In the genomic region with DNA sequence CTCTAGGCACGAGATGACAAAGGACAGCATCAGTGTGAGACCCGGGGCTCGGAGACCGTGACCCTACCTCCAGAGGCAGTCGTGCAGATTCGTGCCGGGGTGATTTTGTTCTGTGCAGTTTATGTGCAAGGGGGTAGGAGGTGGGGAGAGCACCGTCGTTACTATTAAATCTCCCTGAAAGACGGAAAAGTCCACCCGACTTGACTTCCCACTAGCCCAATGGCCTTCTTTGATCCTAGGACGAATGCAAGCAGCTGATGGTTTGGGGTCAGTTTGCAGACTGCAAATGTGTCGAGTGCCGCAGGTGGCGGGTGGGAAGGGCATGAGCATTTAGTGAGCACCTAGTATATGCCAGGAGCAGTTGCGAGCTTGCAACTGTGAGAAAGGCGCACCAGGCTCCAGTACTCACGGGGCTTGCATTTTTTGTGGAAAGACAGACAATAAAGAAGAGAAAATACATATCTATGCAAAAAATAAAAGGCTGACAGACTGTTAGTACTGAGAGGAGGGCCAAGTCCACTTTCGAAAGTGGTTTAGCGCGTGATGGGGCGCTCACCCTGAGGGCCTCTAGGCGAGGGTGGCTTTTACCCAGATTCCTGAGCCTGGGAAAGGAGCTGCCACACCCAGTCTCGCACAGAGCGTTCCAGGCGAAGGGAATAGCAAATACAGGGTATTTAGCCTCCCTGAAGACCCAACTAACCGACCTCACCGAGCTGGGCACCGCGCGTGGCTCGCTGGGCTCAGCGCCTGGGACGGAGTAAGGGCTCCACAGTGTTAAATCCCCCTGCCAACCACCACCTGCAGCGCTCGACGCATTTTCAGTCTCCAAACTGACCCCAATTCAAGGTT, we compare ENCODE assay signal across 8 cellular contexts. TPM values are rescaled to one million over a fixed set of nuclear protein-coding genes. Genes with fewer than 3 reads are reported as not detected.
DNase-seq lines count a peak whose midpoint lies in the region; ATAC-seq, FAIRE-seq and TF ChIP-seq lines count a peak whose summit lies in the region.

No MANE protein-coding gene starts in this region.

- H3K4me1 ChIP-seq in K562 (replicated peaks in 1 of 2; ENCODE audit: control insufficient read depth in 2 of 2, insufficient read depth in 2 of 2, low read length in 2 of 2) (peaks cover 16 to 34% of the 10 kb centered on the region in 2 experiments; a peak in 4 of 5 replicates), keratinocyte (ENCODE audit: control insufficient read depth, extremely low read depth, insufficient read depth, low read length) (peaks cover 37% of the 10 kb centered on the region)

- peak; percentile 10 for ATAC-seq in HG02840 (IDR thresholded peaks at IDR 0.05; ENCODE audit: low FRiP score, unreplicated experiment)
- no peak for ATAC-seq in K562

- H3K9ac ChIP-seq in K562 (ENCODE audit: insufficient read depth in 1 of 2, low read depth in 2 of 2, low read length in 2 of 2) = peak overlapping the region; percentile 78 to 94
- H3K9ac ChIP-seq in keratinocyte (ENCODE audit: control insufficient read depth, extremely low read depth, insufficient read depth, low read length) = peak overlapping the region; percentile 87

- FAIRE-seq in K562 (lab: Jason Lieb, UNC) = peak; percentile 15
- FAIRE-seq in keratinocyte (lab: Jason Lieb, UNC) = no peak

- H3K9me1 ChIP-seq in K562 (ENCODE audit: control insufficient read depth, insufficient read depth, low read length) = no peaks in the 10 kb centered on the region
- peaks cover 2% of the 10 kb centered on the region for H3K9me1 ChIP-seq in keratinocyte (ENCODE audit: control insufficient read depth, extremely low read depth, insufficient read depth, low read length)

- H3K4me2 ChIP-seq in K562 (ENCODE audit: insufficient read depth, low read length) (peak overlapping the region; percentile 97), keratinocyte (ENCODE audit: control insufficient read depth, extremely low read depth, insufficient read depth, low read depth, low read length) (peak overlapping the region; percentile 97)

- H2AFZ ChIP-seq in K562 (ENCODE audit: low read depth, low read length) = peak overlapping the region; percentile 98
- peak overlapping the region; percentile 95 for H2AFZ ChIP-seq in keratinocyte (ENCODE audit: control insufficient read depth, low read length)

- no peaks in the 10 kb centered on the region for H3K9me3 ChIP-seq in K562 (replicated peaks; ENCODE audit: control insufficient read depth, insufficient read depth, low read depth, low read length)
- no peaks in the 10 kb centered on the region for H3K9me3 ChIP-seq in keratinocyte (ENCODE audit: control insufficient read depth, low read depth, low read length)

- no peak for TF ChIP-seq POLR2A in K562 (conservative IDR thresholded peaks at IDR 0.05)

- peaks cover 40% of the 10 kb centered on the region for H3K79me2 ChIP-seq in K562 (ENCODE audit: control insufficient read depth, insufficient read depth, low read length)
- peaks cover 40% of the 10 kb centered on the region for H3K79me2 ChIP-seq in keratinocyte (ENCODE audit: control insufficient read depth, insufficient read depth, low read length)

- WGBS in K562 (ENCODE audit: insufficient coverage, low coverage, missing lambda C conversion rate) = 60% methylated on average over 36 of the region's 37 CpGs

- POLR2A ChIA-PET in K562 (lab: Yijun Ruan, JAX) = interaction anchor here (0.6 to 1.1 kb wide), 7 partner anchors 8 to 88 kb away, joined by 3 to 5 read pairs (median 3); no protein-coding TSS in a partner anchor

- H3K27me3 ChIP-seq in K562 (ENCODE audit: control insufficient read depth in 2 of 2, insufficient read depth in 2 of 2, low read length in 2 of 2) (no peaks in the 10 kb centered on the region), keratinocyte (ENCODE audit: control insufficient read depth, extremely low read depth, insufficient read depth, low read length) (no peaks in the 10 kb centered on the region)

- peaks cover 3% of the 10 kb centered on the region; the same call in 1 of the 3 replicates for H3K36me3 ChIP-seq in K562 (ENCODE audit: control insufficient read depth, insufficient read depth, low read length)
- H3K36me3 ChIP-seq in keratinocyte (ENCODE audit: control insufficient read depth in 2 of 2, extremely low read depth in 1 of 2, insufficient read depth in 2 of 2, low read length in 2 of 2) = no peaks in the 10 kb centered on the region

- H3K4me3 ChIP-seq in K562 = peak overlapping the region; percentile 85
- H3K4me3 ChIP-seq in keratinocyte (ENCODE audit: control insufficient read depth in 2 of 3, extremely low read depth in 1 of 3, insufficient read depth in 2 of 3, low read depth in 1 of 3, low read length in 3 of 3) = peak overlapping the region; percentile 86 to 95 (median 91)

- TF ChIP-seq EP300 in K562 (IDR thresholded peaks at IDR 0.05; ENCODE audit: low read length) = no peak

- intact Hi-C loops in K562 (cut with micrococcal nuclease) = loop anchor here (1.0 kb wide), 1 partner anchor 161 kb away; no protein-coding TSS in a partner anchor

- CTCF ChIA-PET in K562 (lab: Yijun Ruan, JAX; ENCODE audit: low intra/inter-chr PET ratio) = interaction anchor here (1.1 to 1.8 kb wide), 2 partner anchors 86 to 161 kb away, joined by 3 to 5 read pairs; no protein-coding TSS in a partner anchor

- TF ChIP-seq CTCF in K562 (IDR thresholded peaks at IDR 0.05 in 2 of 3, conservative IDR thresholded peaks at IDR 0.05 in 1 of 3; ENCODE audit: insufficient read depth in 2 of 3, low read depth in 1 of 3, low read length in 3 of 3) (0 out of 6 replicates have a peak, but pooled peaks of 1 of the 3 experiments have one; percentile 21), keratinocyte (optimal IDR thresholded peaks at IDR 0.05 in 1 of 3, IDR thresholded peaks at IDR 0.05 in 1 of 3, conservative IDR thresholded peaks at IDR 0.05 in 1 of 3; ENCODE audit: extremely low read depth in 1 of 3, insufficient read depth in 2 of 3, low read length in 3 of 3) (peak; percentile 31 to 47 (median 43))

- BruUV-seq in K562 (replicated peaks; lab: Mats Ljungman, UMichigan) = no TSS peak

- H3K27ac ChIP-seq in K562 (ENCODE audit: extremely low read depth, low read depth, low read length) = peak overlapping the region; percentile 80
- H3K27ac ChIP-seq in keratinocyte (ENCODE audit: control insufficient read depth, insufficient read depth, low read length) = peak overlapping the region; percentile 79

- dilution Hi-C loops in keratinocyte (cut with MboI; ENCODE audit: extremely low pct_ligation_motif_present, low sequenced_read_pairs) = no loop called here

- no peak for TF ChIP-seq RAD21 in K562 (CRISPR knock-in tag; conservative IDR thresholded peaks at IDR 0.05 in 1 of 2, IDR thresholded peaks at IDR 0.05 in 1 of 2)

- H4K20me1 ChIP-seq in K562 (replicated peaks; ENCODE audit: control insufficient read depth, insufficient read depth, low read length) (peaks cover 12% of the 10 kb centered on the region; the same call in 1 of the 2 replicates), keratinocyte (ENCODE audit: control insufficient read depth, extremely low read depth, insufficient read depth, low read length) (no peaks in the 10 kb centered on the region)

- DNase-seq in NCI-H748 (lab: John Stamatoyannopoulos, UW; ENCODE audit: unreplicated experiment) (peak; percentile 65), NCI-H748 treated with DMSO at 0.1 percent for 48 hours (lab: John Stamatoyannopoulos, UW) (no peak), OCI-M1 (lab: John Stamatoyannopoulos, UW) (peak; percentile 37), K562 (ENCODE audit: extremely low read depth in 1 of 4, low spot score in 3 of 4) (no peak), keratinocyte (ENCODE audit: low read depth, low spot score) (no peak), DMS 273 (lab: John Stamatoyannopoulos, UW; ENCODE audit: unreplicated experiment) (no peak)
- DNase-seq in stimulated activated CD4-positive, alpha-beta T cell treated with anti-CD3 and anti-CD28 coated beads, Interleukin-2, amount 100 ng/mL, for 48 hours = peak; percentile 40 to 45

- in situ Hi-C loops in K562 (cut with MboI) = no loop called here

TF ChIP-seq in K562, 482 proteins besides CTCF, POLR2A, EP300 and RAD21 (continues in another document):
- TF ChIP-seq ETV1 (tag; conservative IDR thresholded peaks at IDR 0.05; ENCODE audit: low read depth) (no peak), BDP1 (IDR thresholded peaks at IDR 0.05; ENCODE audit: insufficient read depth, insufficient read length) (no peak), TAF9B (IDR thresholded peaks at IDR 0.05; ENCODE audit: partially characterized antibody) (no peak), ZNF3 (CRISPR knock-in tag; IDR thresholded peaks at IDR 0.05) (no peak), ZNF311 (CRISPR knock-in tag; IDR thresholded peaks at IDR 0.05) (no peak), BCOR (IDR thresholded peaks at IDR 0.05) (peak; percentile 25; the same call in 1 of the 2 replicates)

RNA-seq across cellular contexts. Expression of a gene that starts 0.9 kb away (rescaled TPM):
- 124 and 131 TPM in 2 replicates for total RNA-seq in K562 (2011; cell fraction: chromatin; rRNA removed; ENCODE audit: low replicate concordance)
- total RNA-seq in K562 (2011; cell fraction: nucleolus; rRNA removed) = 33.5 and 46.1 TPM in 2 replicates
- 48.8 and 79.4 TPM in 2 replicates for total RNA-seq in K562 (2011; cell fraction: nucleoplasm; rRNA removed)
- 16.3 and 22.1 TPM in 2 replicates for total RNA-seq in K562 (2014; rRNA removed)
- 33.4 and 39.0 TPM in 2 replicates for total RNA-seq in K562 (2014; rRNA removed; fragmentation: Illumina TruSeq; extraction: Trizol)
- total RNA-seq in K562 (2015; rRNA removed; fragmentation: Illumina TruSeq; extraction: Trizol) = 25.4 and 26.5 TPM in 2 replicates
- 35.0 and 37.2 TPM in 2 replicates for total RNA-seq in K562 (2021)
- 23.8 and 34.0 TPM in 2 replicates for polyA plus RNA-seq in K562 (2011; rRNA removed)
- 7.9 and 9.7 TPM in 2 replicates for polyA plus RNA-seq in K562 (2011; cell fraction: cytosol; rRNA removed)
- 50.5 and 63.2 TPM in 2 replicates for polyA plus RNA-seq in K562 (2011; cell fraction: nucleus; rRNA removed)
- 13.1 and 17.7 TPM in 2 replicates for polyA plus RNA-seq in K562 (2012)
- 24.9 and 29.9 TPM in 2 replicates for polyA plus RNA-seq in K562 (2014; fragmentation: Illumina TruSeq; extraction: Trizol)
- polyA plus RNA-seq in K562 (2014; fragmentation: Nextera tagmentation; extraction: Ambion mirVana) = 1 to 10 TPM; 4.8 to 6.8 TPM
- 20.3 and 21.2 TPM in 2 replicates for polyA plus RNA-seq in K562 (2014; rRNA removed)
- 70.4 and 71.2 TPM in 2 replicates for polyA minus RNA-seq in K562 (2011; rRNA and poly(A)+ RNA removed)
- polyA minus RNA-seq in K562 (2011; cell fraction: cytosol; rRNA and poly(A)+ RNA removed) = 20.3 and 33.0 TPM in 2 replicates
- polyA minus RNA-seq in K562 (2011; cell fraction: nucleus; rRNA and poly(A)+ RNA removed) = 46.0 and 48.3 TPM in 2 replicates
- polyA plus RNA-seq in keratinocyte = 18.3 to 36.3 TPM (median 34.0 TPM) in 3 replicates
- polyA plus RNA-seq in keratinocyte (2011; ENCODE audit: low read depth) = 57.0 TPM
- 14.4 and 26.5 TPM in 2 replicates for polyA plus RNA-seq in keratinocyte (2011; cell fraction: cytosol; rRNA removed)
- polyA plus RNA-seq in keratinocyte (2011; cell fraction: nucleus; rRNA removed) = 66.2 and 74.1 TPM in 2 replicates
- polyA plus RNA-seq in keratinocyte (2012; ENCODE audit: low replicate concordance) = 17.2 and 26.3 TPM in 2 replicates
- polyA minus RNA-seq in keratinocyte = 18.6 to 45.3 TPM (median 25.7 TPM) in 3 replicates
- polyA minus RNA-seq in keratinocyte (2011; cell fraction: cytosol; rRNA and poly(A)+ RNA removed) = 23.8 TPM
- polyA minus RNA-seq in keratinocyte (2011; cell fraction: nucleus; rRNA and poly(A)+ RNA removed) = 42.8 and 66.2 TPM in 2 replicates

Comparison
In these comparisons a context has a peak if more than half of its experiments do, and no peak if none do; other contexts are left out.
1. DNase-seq: peak in NCI-H748 (single experiment), OCI-M1 (single experiment) and stimulated activated CD4-positive, alpha-beta T cell treated with anti-CD3 and anti-CD28 coated beads, Interleukin-2, amount 100 ng/mL, for 48 hours (2 of 2); none in NCI-H748 treated with DMSO at 0.1 percent for 48 hours (single experiment), K562 (0 of 4), keratinocyte (single experiment) and DMS 273 (single experiment).